In genomic region chr7:105678811-105679495, GRCh38 we compare ENCODE assay signal across 8 cellular contexts.
A peak's percentile ranks its signal among the peaks of the same experiment; 100 is the strongest.
DNase-seq lines count a peak whose midpoint lies in the region; ATAC-seq and TF ChIP-seq lines count a peak whose summit lies in the region.

No MANE protein-coding gene starts in this region.

- WGBS in heart right ventricle, 2 donors = 35 to 48% methylated on average over 25 of the region's 25 CpGs
- WGBS in sigmoid colon, 2 donors = 8 to 16% methylated on average over 25 of the region's 25 CpGs

- TF ChIP-seq POLR2A in sigmoid colon (IDR thresholded peaks at IDR 0.05) = no peak

- H3K36me3 Mint-ChIP-seq in activated T-helper 2 cell treated with anti-CD3 and anti-CD28 coated beads, Interferon-gamma antibody, Interleukin-2, Interleukin-4, amounts not matched to agents 10 μg/mL and 5 μg/mL and 100 μg/mL, durations not matched to agents 14 hours and 24 hours and 36 hours (ENCODE audit: low read depth) = peaks cover 9% of the 10 kb centered on the region

- TF ChIP-seq EP300 in sigmoid colon (IDR thresholded peaks at IDR 0.05) = no peak

- H3K4me1 ChIP-seq in heart right ventricle (peaks cover 0 to 79% (median 42%) of the 10 kb centered on the region in 9 donors), sigmoid colon (peaks cover 0 to 50% (median 32%) of the 10 kb centered on the region in 4 donors)

- no peaks in the 10 kb centered on the region for H3K9me3 Mint-ChIP-seq in activated T-helper 2 cell treated with anti-CD3 and anti-CD28 coated beads, Interferon-gamma antibody, Interleukin-2, Interleukin-4, amounts not matched to agents 10 μg/mL and 5 μg/mL and 100 μg/mL, durations not matched to agents 14 hours and 24 hours and 36 hours

- no peaks in the 10 kb centered on the region for H3K27me3 Mint-ChIP-seq in activated T-helper 2 cell treated with anti-CD3 and anti-CD28 coated beads, Interferon-gamma antibody, Interleukin-2, Interleukin-4, amounts not matched to agents 10 μg/mL and 5 μg/mL and 100 μg/mL, durations not matched to agents 14 hours and 24 hours and 36 hours (ENCODE audit: low read depth)

- TF ChIP-seq CTCF in heart right ventricle (IDR thresholded peaks at IDR 0.05) = no peak
- TF ChIP-seq CTCF in sigmoid colon (IDR thresholded peaks at IDR 0.05) = no peak
- TF ChIP-seq CTCF in foreskin fibroblast (IDR thresholded peaks at IDR 0.05; ENCODE audit: low read depth, low read length) = no peak

- H3K27ac Mint-ChIP-seq in activated T-helper 2 cell treated with anti-CD3 and anti-CD28 coated beads, Interferon-gamma antibody, Interleukin-2, Interleukin-4, amounts not matched to agents 10 μg/mL and 5 μg/mL and 100 μg/mL, durations not matched to agents 14 hours and 24 hours and 36 hours = peak overlapping the region; percentile 94

- peaks cover 57% of the 10 kb centered on the region for H3K4me1 Mint-ChIP-seq in activated T-helper 2 cell treated with anti-CD3 and anti-CD28 coated beads, Interferon-gamma antibody, Interleukin-2, Interleukin-4, amounts not matched to agents 10 μg/mL and 5 μg/mL and 100 μg/mL, durations not matched to agents 14 hours and 24 hours and 36 hours (ENCODE audit: low read depth)

- H3K4me3 ChIP-seq in heart right ventricle (peak overlapping the region in 9 of 10 donors; percentile 21 to 58 (median 41)), sigmoid colon (peak overlapping the region; percentile 19 to 39 (median 34)), foreskin fibroblast (ENCODE audit: low read depth in 1 of 2, low read length in 2 of 2) (no peak overlapping the region)

- H3K36me3 ChIP-seq in heart right ventricle (no peaks in the 10 kb centered on the region), sigmoid colon (no peaks in the 10 kb centered on the region)

- H3K9me3 ChIP-seq in heart right ventricle (no peaks in the 10 kb centered on the region), sigmoid colon (no peaks in the 10 kb centered on the region)

- peak overlapping the region; percentile 89 for H3K4me3 Mint-ChIP-seq in activated T-helper 2 cell treated with anti-CD3 and anti-CD28 coated beads, Interferon-gamma antibody, Interleukin-2, Interleukin-4, amounts not matched to agents 10 μg/mL and 5 μg/mL and 100 μg/mL, durations not matched to agents 14 hours and 24 hours and 36 hours (ENCODE audit: low read depth)

- H3K27ac ChIP-seq in heart right ventricle (peak overlapping the region in 8 of 10 donors; percentile 18 to 87 (median 44)), sigmoid colon (peak overlapping the region; percentile 62 to 79 (median 71))

- ATAC-seq in HG03442 (IDR thresholded peaks at IDR 0.05; ENCODE audit: unreplicated experiment) = peak; percentile 53
- peak; percentile 69 to 93 (median 86) for ATAC-seq in heart right ventricle

- DNase-seq in NCI-H2227 treated with DMSO at 0.1 percent for 48 hours (lab: John Stamatoyannopoulos, UW) (peak; percentile 24), NCI-H2227 (lab: John Stamatoyannopoulos, UW; ENCODE audit: unreplicated experiment) (no peak), heart right ventricle (peak; percentile 56 to 65), sigmoid colon (peak; percentile 90), T-helper 9 cell (no peak), foreskin fibroblast (no peak)
- DNase-seq in activated T-helper 2 cell treated with anti-CD3 and anti-CD28 coated beads, Interferon-gamma antibody, Interleukin-2, Interleukin-4, amounts not matched to agents 10 μg/mL and 5 μg/mL and 100 μg/mL, durations not matched to agents 14 hours and 24 hours and 36 hours (ENCODE audit: low spot score) = peak; percentile 19

- intact Hi-C loops in activated T-helper 2 cell treated with anti-CD3 and anti-CD28 coated beads, Interferon-gamma antibody, Interleukin-2, Interleukin-4, amounts not matched to agents 10 μg/mL and 5 μg/mL and 100 μg/mL, durations not matched to agents 14 hours and 24 hours and 36 hours (cut with micrococcal nuclease) = loop anchor here (1.0 to 5.0 kb wide), 4 partner anchors 12 to 198 kb away; partner anchors contain the start of gene ATXN7L1
- intact Hi-C loops in heart right ventricle (cut with DNase I) (loop anchor here in 2 of 10 donors (10.0 kb wide), 2 partner anchors 66 to 196 kb away; partner anchors contain the start of gene ATXN7L1 (in 1 of the 2)), sigmoid colon (cut with DNase I) (no loop called here)

- no peaks in the 10 kb centered on the region for H3K27me3 ChIP-seq in heart right ventricle
- no peaks in the 10 kb centered on the region for H3K27me3 ChIP-seq in sigmoid colon

Comparison
In these comparisons a context has a peak if more than half of its experiments do, and no peak if none do; other contexts are left out.
1. DNase-seq: peak in NCI-H2227 treated with DMSO at 0.1 percent for 48 hours (single experiment), activated T-helper 2 cell treated with anti-CD3 and anti-CD28 coated beads, Interferon-gamma antibody, Interleukin-2, Interleukin-4, amounts not matched to agents 10 μg/mL and 5 μg/mL and 100 μg/mL, durations not matched to agents 14 hours and 24 hours and 36 hours (single experiment), heart right ventricle (2 of 2) and sigmoid colon (single experiment); none in NCI-H2227 (single experiment), T-helper 9 cell (single experiment) and foreskin fibroblast (0 of 2).
2. H3K4me3 ChIP-seq: peak in heart right ventricle (9 of 10) and sigmoid colon (4 of 4); none in foreskin fibroblast (0 of 2).